15 cellular contexts compared by ENCODE assay signal in genomic region chr14:77406718-77407117, GRCh38. TPM values are rescaled to one million over a fixed set of nuclear protein-coding genes. Genes with fewer than 3 reads are reported as not detected.
DNase-seq lines count a peak whose midpoint lies in the region; ATAC-seq and TF ChIP-seq lines count a peak whose summit lies in the region.
"Had no signal": no experiment of that assay in that cellular context is flagged by ENCODE, and none has a peak within 500 bp of the region (broad histone marks: within the 10 kb centered on the region; RNA-seq: fewer than 3 reads in every experiment).

No MANE protein-coding gene starts in this region.

- H2AFZ ChIP-seq in hepatocyte = no peak overlapping the region

- intact Hi-C loops in CD14-positive monocyte (cut with micrococcal nuclease) (no loop called here), Calu3 (cut with micrococcal nuclease; ENCODE audit: unreplicated experiment) (no loop called here)
- intact Hi-C loops in CD8-positive, alpha-beta T cell (cut with DNase I, micrococcal nuclease) = no loop called here

- H3K4me2 ChIP-seq in hepatocyte = no peak overlapping the region

- no peak for ATAC-seq in CD8-positive, alpha-beta T cell
- ATAC-seq in GM21717 (IDR thresholded peaks at IDR 0.05; ENCODE audit: unreplicated experiment) = no peak
- no peak for ATAC-seq in effector memory CD8-positive, alpha-beta T cell (replicated peaks)
- ATAC-seq: left ventricle myocardium superior had no signal

- 76% methylated on average over 6 of the region's 6 CpGs for WGBS in hepatocyte (ENCODE audit: low lambda C conversion rate, missing lambda C conversion rate)

- no peaks in the 10 kb centered on the region for H3K9me3 Mint-ChIP-seq in CD14-positive monocyte
- H3K9me3 Mint-ChIP-seq in T-helper 2 cell treated with Interferon-gamma antibody and Interleukin-4, amounts not matched to agents 5 μg/mL and 100 μg/mL, for 36 hours = no peaks in the 10 kb centered on the region
- no peaks in the 10 kb centered on the region for H3K9me3 Mint-ChIP-seq in Calu3 (ENCODE audit: low read depth, unreplicated experiment)
- no peaks in the 10 kb centered on the region for H3K9me3 Mint-ChIP-seq in CD8-positive, alpha-beta T cell
- H3K9me3 Mint-ChIP-seq in effector memory CD8-positive, alpha-beta T cell = no peaks in the 10 kb centered on the region
- H3K9me3 Mint-ChIP-seq: H9; nephron; stimulated activated naive CD8-positive, alpha-beta T cell treated with anti-CD3 and anti-CD28 coated beads, Interleukin-15, Interleukin-2, amounts not matched to agents 100 ng/mL and 50 ng/mL, for 24 hours had no signal

- TF ChIP-seq CTCF in CD14-positive monocyte (IDR thresholded peaks at IDR 0.05) (no peak), hepatocyte (IDR thresholded peaks at IDR 0.05; ENCODE audit: poor library complexity) (no peak), Calu3 (IDR thresholded peaks at IDR 0.05; ENCODE audit: unreplicated experiment) (no peak)
- no peak for TF ChIP-seq CTCF in CD8-positive, alpha-beta T cell (IDR thresholded peaks at IDR 0.05)

- no TSS peak for BruUV-seq in Calu3 (replicated peaks; lab: Mats Ljungman, UMichigan)

- no peaks in the 10 kb centered on the region for H3K36me3 ChIP-seq in hepatocyte (replicated peaks; ENCODE audit: insufficient read depth, low read depth)
- H3K36me3 ChIP-seq in CD8-positive, alpha-beta T cell (ENCODE audit: insufficient read depth, low read length) = no peaks in the 10 kb centered on the region

- H3K9me3 ChIP-seq in hepatocyte (ENCODE audit: low read depth) = no peaks in the 10 kb centered on the region
- no peaks in the 10 kb centered on the region for H3K9me3 ChIP-seq in CD8-positive, alpha-beta T cell (ENCODE audit: low read length)

- H3K27me3 Mint-ChIP-seq in CD14-positive monocyte (ENCODE audit: low read depth in 3 of 3) (peaks cover 0 to 3% (median 0%) of the 10 kb centered on the region in 3 donors), Calu3 (ENCODE audit: unreplicated experiment) (no peaks in the 10 kb centered on the region)
- H3K27me3 Mint-ChIP-seq in T-helper 2 cell treated with Interferon-gamma antibody and Interleukin-4, amounts not matched to agents 5 μg/mL and 100 μg/mL, for 36 hours (ENCODE audit: low read depth) = no peaks in the 10 kb centered on the region
- H3K27me3 Mint-ChIP-seq in CD8-positive, alpha-beta T cell (ENCODE audit: low read depth) = no peaks in the 10 kb centered on the region
- no peaks in the 10 kb centered on the region for H3K27me3 Mint-ChIP-seq in effector memory CD8-positive, alpha-beta T cell
- H3K27me3 Mint-ChIP-seq: stimulated activated naive CD8-positive, alpha-beta T cell treated with anti-CD3 and anti-CD28 coated beads, Interleukin-15, Interleukin-2, amounts not matched to agents 100 ng/mL and 50 ng/mL, for 24 hours had no signal

- H3K36me3 Mint-ChIP-seq in CD14-positive monocyte = peaks cover 0 to 2% of the 10 kb centered on the region in 2 donors
- no peaks in the 10 kb centered on the region for H3K36me3 Mint-ChIP-seq in T-helper 2 cell treated with Interferon-gamma antibody and Interleukin-4, amounts not matched to agents 5 μg/mL and 100 μg/mL, for 36 hours (ENCODE audit: low read depth)
- H3K36me3 Mint-ChIP-seq in Calu3 (ENCODE audit: insufficient read depth, unreplicated experiment) = no peaks in the 10 kb centered on the region
- no peaks in the 10 kb centered on the region for H3K36me3 Mint-ChIP-seq in CD8-positive, alpha-beta T cell
- no peaks in the 10 kb centered on the region for H3K36me3 Mint-ChIP-seq in effector memory CD8-positive, alpha-beta T cell (ENCODE audit: insufficient read depth)

- CTCF ChIA-PET in Calu3 (lab: Charles Lee) = no interaction called here
- CTCF ChIA-PET in CD8-positive, alpha-beta T cell (lab: Charles Lee) = interaction anchor here (0.9 kb wide), 1 partner anchor 7 kb away, joined by 3 read pairs; no protein-coding TSS in a partner anchor

- peak overlapping the region; percentile 14 to 64 for H3K4me3 Mint-ChIP-seq in CD14-positive monocyte
- H3K4me3 Mint-ChIP-seq in T-helper 2 cell treated with Interferon-gamma antibody and Interleukin-4, amounts not matched to agents 5 μg/mL and 100 μg/mL, for 36 hours = peak overlapping the region; percentile 23
- no peak overlapping the region for H3K4me3 Mint-ChIP-seq in Calu3 (ENCODE audit: low read depth, unreplicated experiment)
- H3K4me3 Mint-ChIP-seq in CD8-positive, alpha-beta T cell = no peak overlapping the region
- H3K4me3 Mint-ChIP-seq in effector memory CD8-positive, alpha-beta T cell = no peak overlapping the region
- H3K4me3 Mint-ChIP-seq: H9; nephron; stimulated activated naive CD8-positive, alpha-beta T cell treated with anti-CD3 and anti-CD28 coated beads, Interleukin-15, Interleukin-2, amounts not matched to agents 100 ng/mL and 50 ng/mL, for 24 hours had no signal

- H3K9me2 ChIP-seq in hepatocyte (replicated peaks; ENCODE audit: insufficient read depth) = no peaks in the 10 kb centered on the region

- H3K4me1 Mint-ChIP-seq in CD14-positive monocyte (peaks cover 34% of the 10 kb centered on the region), Calu3 (ENCODE audit: low read depth, unreplicated experiment) (no peaks in the 10 kb centered on the region)
- H3K4me1 Mint-ChIP-seq in T-helper 2 cell treated with Interferon-gamma antibody and Interleukin-4, amounts not matched to agents 5 μg/mL and 100 μg/mL, for 36 hours (ENCODE audit: low read depth) = peaks cover 17% of the 10 kb centered on the region
- H3K4me1 Mint-ChIP-seq in CD8-positive, alpha-beta T cell (ENCODE audit: low read depth) = peaks cover 13% of the 10 kb centered on the region
- H3K4me1 Mint-ChIP-seq in effector memory CD8-positive, alpha-beta T cell (ENCODE audit: low read depth in 2 of 2) = no peaks in the 10 kb centered on the region

- peak overlapping the region; percentile 34 for H3K27ac ChIP-seq in hepatocyte
- no peak overlapping the region for H3K27ac ChIP-seq in CD8-positive, alpha-beta T cell (ENCODE audit: low read depth, low read length)

- H3K4me3 ChIP-seq in Jurkat, Clone E6-1 (ENCODE audit: low read length) = peak overlapping the region; percentile 32
- no peak overlapping the region for H3K4me3 ChIP-seq in hepatocyte
- no peak overlapping the region for H3K4me3 ChIP-seq in CD8-positive, alpha-beta T cell (ENCODE audit: low read depth, low read length)

- DNase-seq in CD14-positive monocyte (ENCODE audit: low spot score) = no peak
- peak; percentile 44 for DNase-seq in Jurkat, Clone E6-1 (ENCODE audit: low read depth, low spot score)
- DNase-seq in T-helper 2 cell treated with Interferon-gamma antibody and Interleukin-4, amounts not matched to agents 5 μg/mL and 100 μg/mL, for 36 hours (ENCODE audit: low spot score) = no peak
- DNase-seq in hepatocyte (ENCODE audit: low spot score) = peak; percentile 11
- DNase-seq in Calu3 = no peak
- DNase-seq in CD8-positive, alpha-beta T cell = no peak
- no peak for DNase-seq in effector memory CD8-positive, alpha-beta T cell
- DNase-seq: activated CD4-positive, alpha-beta T cell treated with anti-CD3 and anti-CD28 coated beads, Interleukin-2, amount 50 U/mL, for 4 hours; activated naive CD4-positive, alpha-beta T cell treated with Interleukin-2 at 50 U/mL for 16 hours; caudate nucleus; H9; left ventricle myocardium superior had no signal

- no peaks in the 10 kb centered on the region for H3K27me3 ChIP-seq in hepatocyte
- no peaks in the 10 kb centered on the region for H3K27me3 ChIP-seq in CD8-positive, alpha-beta T cell (ENCODE audit: insufficient read depth, low read length)

- H3K27ac Mint-ChIP-seq in CD14-positive monocyte = peak overlapping the region; percentile 60 to 90 (median 76)
- H3K27ac Mint-ChIP-seq in T-helper 2 cell treated with Interferon-gamma antibody and Interleukin-4, amounts not matched to agents 5 μg/mL and 100 μg/mL, for 36 hours = no peak overlapping the region
- no peak overlapping the region for H3K27ac Mint-ChIP-seq in Calu3 (ENCODE audit: unreplicated experiment)
- no peak overlapping the region for H3K27ac Mint-ChIP-seq in CD8-positive, alpha-beta T cell
- H3K27ac Mint-ChIP-seq in effector memory CD8-positive, alpha-beta T cell = no peak overlapping the region
- H3K27ac Mint-ChIP-seq: H9; nephron; stimulated activated naive CD8-positive, alpha-beta T cell treated with anti-CD3 and anti-CD28 coated beads, Interleukin-15, Interleukin-2, amounts not matched to agents 100 ng/mL and 50 ng/mL, for 24 hours had no signal

- H4K20me1 ChIP-seq in hepatocyte (ENCODE audit: insufficient read depth, poor library complexity, severe bottlenecking) = no peaks in the 10 kb centered on the region

- H3K4me1 ChIP-seq in hepatocyte (ENCODE audit: insufficient read depth) = no peaks in the 10 kb centered on the region
- peaks cover 4% of the 10 kb centered on the region for H3K4me1 ChIP-seq in CD8-positive, alpha-beta T cell (ENCODE audit: insufficient read depth, low read length)

- POLR2A ChIA-PET in CD8-positive, alpha-beta T cell (lab: Charles Lee) = no interaction called here

- H3K79me2 ChIP-seq in hepatocyte = no peaks in the 10 kb centered on the region

RNA-seq across cellular contexts. Expression of gene NOXRED1, which starts 16.6 kb away (rescaled TPM):
- polyA plus RNA-seq in CD14-positive monocyte (not detected), hepatocyte (0.10 TPM in 1 of 2 replicates, not detected in the other)
- 0.63 TPM for polyA plus RNA-seq in Jurkat, Clone E6-1 (2012; ENCODE audit: insufficient read depth, insufficient read length)
- total RNA-seq in hepatocyte (0.13 and 0.40 TPM in 2 replicates), Calu3 (2022) (1.2 and 1.6 TPM in 2 replicates)
- under 1 TPM in 1 of 2 experiments, not detected in 1; 0.22 TPM for total RNA-seq in CD8-positive, alpha-beta T cell
- total RNA-seq: H9 had no signal

RNA-seq across cellular contexts. Expression of gene SAMD15, which starts 29.5 kb away (rescaled TPM):
- polyA plus RNA-seq in CD14-positive monocyte = under 1 TPM in 1 of 2 donors, not detected in 1; 0.08 TPM
- not detected for polyA plus RNA-seq in Jurkat, Clone E6-1 (2012; ENCODE audit: insufficient read depth, insufficient read length)
- total RNA-seq in hepatocyte = 0.90 and 1.2 TPM in 2 replicates
- 0.51 and 2.2 TPM in 2 replicates for polyA plus RNA-seq in hepatocyte
- total RNA-seq in Calu3 (2022) = 0.52 and 1.1 TPM in 2 replicates
- total RNA-seq in CD8-positive, alpha-beta T cell = under 1 TPM; 0.50 to 0.52 TPM

RNA-seq across cellular contexts. Expression of gene TMED8, which starts 29.8 kb away (rescaled TPM):
- polyA plus RNA-seq in CD14-positive monocyte = 1 to 10 TPM; 6.1 to 6.2 TPM
- 15.0 TPM for polyA plus RNA-seq in Jurkat, Clone E6-1 (2012; ENCODE audit: insufficient read depth, insufficient read length)
- total RNA-seq in hepatocyte = 15.8 and 16.0 TPM in 2 replicates
- polyA plus RNA-seq in hepatocyte = 4.0 and 4.2 TPM in 2 replicates
- 9.4 and 10.4 TPM in 2 replicates for total RNA-seq in Calu3 (2022)
- 1 to 10 TPM; 4.3 to 4.6 TPM for total RNA-seq in CD8-positive, alpha-beta T cell

RNA-seq across cellular contexts. Expression of gene VIPAS39, which starts 50.7 kb away (rescaled TPM):
- 10 to 100 TPM in 1 of 2 donors, 1 to 10 TPM in 1; 8.1 to 10.8 TPM for polyA plus RNA-seq in CD14-positive monocyte
- 24.5 TPM for polyA plus RNA-seq in Jurkat, Clone E6-1 (2012; ENCODE audit: insufficient read depth, insufficient read length)
- total RNA-seq in hepatocyte = 22.6 and 29.2 TPM in 2 replicates
- 11.7 and 13.0 TPM in 2 replicates for polyA plus RNA-seq in hepatocyte
- total RNA-seq in Calu3 (2022) = 19.3 and 19.4 TPM in 2 replicates
- total RNA-seq in CD8-positive, alpha-beta T cell = 1 to 10 TPM; 7.2 to 8.1 TPM

RNA-seq across cellular contexts. Expression of gene AHSA1, which starts 51.2 kb away (rescaled TPM):
- polyA plus RNA-seq in CD14-positive monocyte (10 to 100 TPM; 59.5 to 71.5 TPM), hepatocyte (127 and 128 TPM in 2 replicates)
- polyA plus RNA-seq in Jurkat, Clone E6-1 (2012; ENCODE audit: insufficient read depth, insufficient read length) = 432 TPM
- total RNA-seq in hepatocyte (111 and 126 TPM in 2 replicates), Calu3 (2022) (287 and 313 TPM in 2 replicates)
- total RNA-seq in CD8-positive, alpha-beta T cell = 10 to 100 TPM; 37.0 to 43.5 TPM

Comparison
In these comparisons a context has a peak if more than half of its experiments do, and no peak if none do; other contexts are left out.
1. DNase-seq: peak in Jurkat, Clone E6-1 (single experiment) and hepatocyte (single experiment); none in CD14-positive monocyte (single experiment), T-helper 2 cell treated with Interferon-gamma antibody and Interleukin-4, amounts not matched to agents 5 μg/mL and 100 μg/mL, for 36 hours (single experiment), Calu3 (single experiment), CD8-positive, alpha-beta T cell (0 of 7) and effector memory CD8-positive, alpha-beta T cell (0 of 3).
2. H3K27ac Mint-ChIP-seq: peak in CD14-positive monocyte (7 of 7); none in T-helper 2 cell treated with Interferon-gamma antibody and Interleukin-4, amounts not matched to agents 5 μg/mL and 100 μg/mL, for 36 hours (single experiment), Calu3 (single experiment), CD8-positive, alpha-beta T cell (single experiment) and effector memory CD8-positive, alpha-beta T cell (0 of 2).
3. H3K4me3 Mint-ChIP-seq: peak in CD14-positive monocyte (2 of 2) and T-helper 2 cell treated with Interferon-gamma antibody and Interleukin-4, amounts not matched to agents 5 μg/mL and 100 μg/mL, for 36 hours (single experiment); none in Calu3 (single experiment), CD8-positive, alpha-beta T cell (single experiment) and effector memory CD8-positive, alpha-beta T cell (0 of 2).